Comparison of ENCODE assay signal across 20 cellular contexts in the genomic region with DNA sequence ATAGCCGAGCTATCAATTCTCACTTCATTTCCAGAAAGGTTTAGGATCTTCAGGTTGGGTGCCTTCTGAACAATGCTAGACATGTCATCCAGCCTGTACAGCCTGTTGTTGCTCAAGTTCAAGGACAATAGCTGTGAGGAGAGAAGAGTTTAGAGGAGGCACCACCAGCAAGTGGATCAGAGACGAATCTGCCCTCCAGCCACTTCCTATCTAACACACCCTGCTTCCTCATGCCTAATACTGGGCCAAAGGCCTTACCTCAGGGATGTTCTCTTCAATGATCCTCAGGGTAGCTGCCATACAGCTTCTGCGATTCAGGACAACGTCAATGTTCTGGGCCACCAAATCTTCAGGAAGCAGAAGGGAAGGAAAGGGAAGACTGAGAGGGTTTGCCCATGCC. TPM values are rescaled to one million over a fixed set of nuclear protein-coding genes. Genes with fewer than 3 reads are reported as not detected.
A peak's percentile ranks its signal among the peaks of the same experiment; 100 is the strongest.
DNase-seq lines count a peak whose midpoint lies in the region; ATAC-seq and TF ChIP-seq lines count a peak whose summit lies in the region.
"Had no signal": no experiment of that assay in that cellular context is flagged by ENCODE, and none has a peak within 500 bp of the region (broad histone marks: within the 10 kb centered on the region; RNA-seq: fewer than 3 reads in every experiment).

No MANE protein-coding gene starts in this region.

- H3K9me3 Mint-ChIP-seq in stimulated activated naive CD8-positive, alpha-beta T cell treated with anti-CD3 and anti-CD28 coated beads, Interleukin-15, Interleukin-2, amounts not matched to agents 100 ng/mL and 50 ng/mL, for 24 hours, result no peaks in the 10 kb centered on the region
- H3K9me3 Mint-ChIP-seq in activated naive CD8-positive, alpha-beta T cell (ENCODE audit: low read depth), result no peaks in the 10 kb centered on the region
- H3K9me3 Mint-ChIP-seq: CD8-positive, alpha-beta T cell had no signal

- H4K20me1 ChIP-seq in hepatocyte (ENCODE audit: insufficient read depth, poor library complexity, severe bottlenecking), result no peaks in the 10 kb centered on the region

- no peaks in the 10 kb centered on the region for H3K27me3 ChIP-seq in hepatocyte

- H3K4me3 ChIP-seq in epithelial cell of esophagus (ENCODE audit: low read length) (no peak overlapping the region), hepatocyte (no peak overlapping the region)

- H3K4me3 Mint-ChIP-seq in stimulated activated naive CD8-positive, alpha-beta T cell treated with anti-CD3 and anti-CD28 coated beads, Interleukin-15, Interleukin-2, amounts not matched to agents 100 ng/mL and 50 ng/mL, for 24 hours, result no peak overlapping the region
- no peak overlapping the region for H3K4me3 Mint-ChIP-seq in activated naive CD8-positive, alpha-beta T cell
- H3K4me3 Mint-ChIP-seq: CD8-positive, alpha-beta T cell had no signal

- no peak overlapping the region for H2AFZ ChIP-seq in hepatocyte

- H3K27ac Mint-ChIP-seq in stimulated activated naive CD8-positive, alpha-beta T cell treated with anti-CD3 and anti-CD28 coated beads, Interleukin-15, Interleukin-2, amounts not matched to agents 100 ng/mL and 50 ng/mL, for 24 hours, result peak overlapping the region; percentile 16
- peak overlapping the region; percentile 46 for H3K27ac Mint-ChIP-seq in activated naive CD8-positive, alpha-beta T cell
- H3K27ac Mint-ChIP-seq: CD8-positive, alpha-beta T cell had no signal

- H3K4me1 Mint-ChIP-seq in stimulated activated naive CD8-positive, alpha-beta T cell treated with anti-CD3 and anti-CD28 coated beads, Interleukin-15, Interleukin-2, amounts not matched to agents 100 ng/mL and 50 ng/mL, for 24 hours (ENCODE audit: low read depth), result peaks cover 30% of the 10 kb centered on the region
- H3K4me1 Mint-ChIP-seq in activated naive CD8-positive, alpha-beta T cell (ENCODE audit: low read depth), result peaks cover 24% of the 10 kb centered on the region

- DNase-seq in stimulated activated naive CD8-positive, alpha-beta T cell treated with anti-CD3 and anti-CD28 coated beads, Interleukin-15, Interleukin-2, amounts not matched to agents 100 U/mL and 50 U/mL, for 24 hours, result no peak
- peak; percentile 36 for DNase-seq in epithelial cell of esophagus (ENCODE audit: low read depth)
- DNase-seq in hepatocyte (ENCODE audit: low spot score), result no peak
- no peak for DNase-seq in omental fat pad (ENCODE audit: low spot score)
- DNase-seq: Calu3; CD8-positive, alpha-beta T cell; DMS153; Kasumi-1; NCI-H1694; NCI-H2081; NCI-H2171; NCI-H345; NCI-H524; NCI-H774; NK-92 treated with Interleukin-12 subunit alpha and Interleukin-12 subunit beta, amount 100 ng/mL, for 24 hours; SHP77 treated with DMSO at 0.1 percent for 48 hours had no signal

- no peaks in the 10 kb centered on the region for H3K36me3 ChIP-seq in hepatocyte (replicated peaks; ENCODE audit: insufficient read depth, low read depth)

- no peak overlapping the region for H3K4me2 ChIP-seq in hepatocyte

- H3K79me2 ChIP-seq in hepatocyte, result peaks cover 32% of the 10 kb centered on the region

- H3K9me3 ChIP-seq in hepatocyte (ENCODE audit: low read depth), result no peaks in the 10 kb centered on the region

- no peaks in the 10 kb centered on the region for H3K9me2 ChIP-seq in hepatocyte (replicated peaks; ENCODE audit: insufficient read depth)

- H3K27ac ChIP-seq in hepatocyte, result no peak overlapping the region
- H3K27ac ChIP-seq: RWPE1 had no signal

- TF ChIP-seq CTCF in epithelial cell of esophagus (IDR thresholded peaks at IDR 0.05; ENCODE audit: insufficient read depth, low read depth, low read length, missing control alignments) (no peak), hepatocyte (IDR thresholded peaks at IDR 0.05; ENCODE audit: poor library complexity) (no peak), omental fat pad (IDR thresholded peaks at IDR 0.05) (no peak)

- H3K36me3 Mint-ChIP-seq in stimulated activated naive CD8-positive, alpha-beta T cell treated with anti-CD3 and anti-CD28 coated beads, Interleukin-15, Interleukin-2, amounts not matched to agents 100 ng/mL and 50 ng/mL, for 24 hours (ENCODE audit: low read depth), result peaks cover 78% of the 10 kb centered on the region
- H3K36me3 Mint-ChIP-seq in activated naive CD8-positive, alpha-beta T cell, result no peaks in the 10 kb centered on the region

- peaks cover 11% of the 10 kb centered on the region for H3K4me1 ChIP-seq in hepatocyte (ENCODE audit: insufficient read depth)

- no peak for ATAC-seq in stimulated activated naive CD8-positive, alpha-beta T cell treated with anti-CD3 and anti-CD28 coated beads, Interleukin-15, Interleukin-2, amounts not matched to agents 100 U/mL and 50 U/mL, for 24 hours
- ATAC-seq in GM19467 (IDR thresholded peaks at IDR 0.05; ENCODE audit: unreplicated experiment) (no peak), omental fat pad (ENCODE audit: low FRiP score) (no peak)
- ATAC-seq: CD8-positive, alpha-beta T cell had no signal

- 94% methylated on average over 4 of the region's 4 CpGs for WGBS in hepatocyte (ENCODE audit: low lambda C conversion rate, missing lambda C conversion rate)

- no peaks in the 10 kb centered on the region for H3K27me3 Mint-ChIP-seq in stimulated activated naive CD8-positive, alpha-beta T cell treated with anti-CD3 and anti-CD28 coated beads, Interleukin-15, Interleukin-2, amounts not matched to agents 100 ng/mL and 50 ng/mL, for 24 hours
- H3K27me3 Mint-ChIP-seq in activated naive CD8-positive, alpha-beta T cell, result no peaks in the 10 kb centered on the region

RNA-seq across cellular contexts. Expression of a gene that starts 4.2 kb away (rescaled TPM):
- 37.2 and 37.6 TPM in 2 replicates for total RNA-seq in hepatocyte
- polyA plus RNA-seq in hepatocyte, result 71.9 and 91.4 TPM in 2 replicates
- 100 to 1,000 TPM in 1 of 4 donors, 10 to 100 TPM in 3; 51.9 to 101 (median 78.3) TPM for total RNA-seq in omental fat pad

RNA-seq across cellular contexts. Expression of a gene that starts 9.3 kb away (rescaled TPM):
- total RNA-seq in hepatocyte (28.4 and 31.9 TPM in 2 replicates), omental fat pad (10 to 100 TPM; 20.8 to 45.1 (median 30.3) TPM)
- 30.3 and 36.1 TPM in 2 replicates for polyA plus RNA-seq in hepatocyte

RNA-seq across cellular contexts. Expression of a gene that starts 13.9 kb away (rescaled TPM):
- 78.0 and 99.1 TPM in 2 replicates for total RNA-seq in hepatocyte
- polyA plus RNA-seq in hepatocyte, result 163 and 172 TPM in 2 replicates
- 10 to 100 TPM; 36.4 to 69.7 (median 57.1) TPM for total RNA-seq in omental fat pad

RNA-seq across cellular contexts. Expression of a gene that starts 29.9 kb away (rescaled TPM):
- total RNA-seq in hepatocyte, result 20.5 and 23.2 TPM in 2 replicates
- 35.9 and 36.0 TPM in 2 replicates for polyA plus RNA-seq in hepatocyte
- 10 to 100 TPM; 11.7 to 20.3 (median 14.9) TPM for total RNA-seq in omental fat pad

RNA-seq across cellular contexts. Expression of a gene that starts 30.8 kb away (rescaled TPM):
- total RNA-seq in hepatocyte (35.4 and 37.3 TPM in 2 replicates), omental fat pad (10 to 100 TPM; 32.2 to 43.1 (median 37.4) TPM)
- 49.7 and 50.4 TPM in 2 replicates for polyA plus RNA-seq in hepatocyte
